Comparison of ENCODE assay signal across 8 cellular contexts in genomic region chr2:130336877-130337734, GRCh38. TPM values are rescaled to one million over a fixed set of nuclear protein-coding genes. Genes with fewer than 3 reads are reported as not detected.
A peak's percentile ranks its signal among the peaks of the same experiment; 100 is the strongest.
DNase-seq lines count a peak whose midpoint lies in the region; ATAC-seq, FAIRE-seq and TF ChIP-seq lines count a peak whose summit lies in the region.

No MANE protein-coding gene starts in this region.

- peak overlapping the region; percentile 58 for H3K4me3 ChIP-seq in AG04449 (ENCODE audit: low read depth, low read length)

- H3K4me1 Mint-ChIP-seq in nephron (peaks cover 23% of the 10 kb centered on the region), type B pancreatic cell (ENCODE audit: unreplicated experiment) (peaks cover 38% of the 10 kb centered on the region)

- CTCF ChIA-PET in AG04449 (lab: Yijun Ruan, JAX), result interaction anchor here (0.6 to 9.9 kb wide), 5 partner anchors 9 to 154 kb away, joined by 3 to 88 read pairs (median 4); partner anchors contain the start of genes MZT2B and SMPD4

- H3K27ac Mint-ChIP-seq in nephron (peak overlapping the region; percentile 7 to 89 (median 76)), type B pancreatic cell (peak overlapping the region; percentile 98)

- TF ChIP-seq POLR2A in H54 (IDR thresholded peaks at IDR 0.05; ENCODE audit: low read depth, low read length), result peak; percentile 54; the same call in 1 of the 2 replicates

- H3K27me3 Mint-ChIP-seq in nephron (ENCODE audit: low read depth) (peaks cover 15% of the 10 kb centered on the region), type B pancreatic cell (peaks cover 21% of the 10 kb centered on the region)

- peak; percentile 11 for TF ChIP-seq CTCF in AG04449 (IDR thresholded peaks at IDR 0.05; ENCODE audit: insufficient read depth, low read length, missing control alignments)
- TF ChIP-seq CTCF in nephron (IDR thresholded peaks at IDR 0.05; ENCODE audit: unreplicated experiment in 3 of 3), result no peak
- TF ChIP-seq CTCF in type B pancreatic cell (conservative IDR thresholded peaks at IDR 0.05), result no peak

- H3K4me3 Mint-ChIP-seq in nephron (peak overlapping the region; percentile 85 to 86 (median 86)), type B pancreatic cell (peak overlapping the region; percentile 94)

- no peak for FAIRE-seq in H54 (lab: Jason Lieb, UNC)

- DNase-seq in AG04449 (ENCODE audit: low read depth, low spot score) (no peak), H54 (ENCODE audit: insufficient read length, low spot score) (no peak), NCI-H82 treated with DMSO at 0.1 percent for 48 hours (lab: John Stamatoyannopoulos, UW; ENCODE audit: unreplicated experiment) (peak; percentile 91), fibroblast of the conjunctiva (ENCODE audit: low read depth) (peak; percentile 71), type B pancreatic cell (ENCODE audit: extremely low spot score, unreplicated experiment) (peak; percentile 95)
- peak; percentile 41 for DNase-seq in activated T-helper 9 cell treated with anti-CD3 and anti-CD28 coated beads, Interleukin-2, amount 50 U/mL, for 16 hours (ENCODE audit: low read depth)

- POLR2A ChIA-PET in AG04449 (lab: Yijun Ruan, JAX), result interaction anchor here (0.6 to 0.8 kb wide), 3 partner anchors 9 to 1060 kb away, joined by 3 to 4 read pairs (median 3); partner anchors contain the start of gene SMPD4

- H3K36me3 Mint-ChIP-seq in nephron (ENCODE audit: low read depth) (peaks cover 17% of the 10 kb centered on the region), type B pancreatic cell (peaks cover 22% of the 10 kb centered on the region)

- no peaks in the 10 kb centered on the region for H3K9me3 Mint-ChIP-seq in nephron
- no peaks in the 10 kb centered on the region for H3K9me3 Mint-ChIP-seq in type B pancreatic cell

- no peak for ATAC-seq in HG03108 (IDR thresholded peaks at IDR 0.05; ENCODE audit: unreplicated experiment)

RNA-seq across cellular contexts. Expression of gene IMP4, which starts 5.6 kb away (rescaled TPM):
- total RNA-seq in type B pancreatic cell (ENCODE audit: low replicate concordance), result 53.6 and 67.0 TPM in 2 replicates

RNA-seq across cellular contexts. Expression of gene PTPN18, which starts 18.8 kb away (rescaled TPM):
- 35.8 and 37.5 TPM in 2 replicates for total RNA-seq in type B pancreatic cell (ENCODE audit: low replicate concordance)

Comparison
In these comparisons a context has a peak if more than half of its experiments do, and no peak if none do; other contexts are left out.
1. DNase-seq: peak in NCI-H82 treated with DMSO at 0.1 percent for 48 hours (single experiment), activated T-helper 9 cell treated with anti-CD3 and anti-CD28 coated beads, Interleukin-2, amount 50 U/mL, for 16 hours (single experiment), fibroblast of the conjunctiva (single experiment) and type B pancreatic cell (single experiment); none in AG04449 (single experiment) and H54 (single experiment).